Comparison of ENCODE assay signal across 1 cellular context in the genomic region with DNA sequence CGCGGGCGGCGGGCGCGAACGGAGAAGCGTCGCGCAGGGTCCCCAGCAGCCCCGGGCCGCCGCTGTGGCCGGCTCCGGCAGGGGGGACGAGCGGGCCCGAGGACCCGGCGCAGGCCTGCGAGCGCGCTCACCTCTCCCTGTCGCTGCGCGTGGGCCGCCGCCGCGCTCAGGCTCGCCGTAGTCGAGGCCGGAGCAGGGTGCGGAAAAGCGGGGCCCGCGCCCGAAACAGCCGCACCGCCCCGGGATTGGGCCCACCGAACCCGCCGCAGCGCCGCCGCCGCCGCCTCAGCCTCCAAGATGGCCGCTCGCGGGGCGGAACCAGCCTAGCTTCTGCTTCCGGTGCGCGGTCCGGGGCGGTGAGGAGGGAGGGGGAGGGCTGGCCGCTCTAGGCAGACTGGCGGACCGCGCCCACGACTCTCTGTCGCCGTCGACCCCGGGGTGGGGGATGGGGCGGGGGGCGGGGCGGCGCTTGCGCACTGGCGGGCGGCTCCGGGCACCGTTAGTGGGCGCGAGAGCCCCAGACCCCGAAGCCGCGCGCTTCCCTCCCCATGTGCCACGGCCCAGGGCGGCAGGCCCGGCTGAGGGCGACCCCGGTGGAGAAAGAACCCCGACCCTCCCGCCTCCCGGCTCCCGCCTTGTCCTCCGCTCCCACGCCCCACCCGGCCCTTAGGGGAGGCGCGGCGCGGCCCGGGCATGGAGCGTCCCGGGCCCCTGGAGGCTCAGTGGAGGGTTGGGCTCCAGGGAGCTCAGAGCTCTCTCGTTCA.
TF ChIP-seq lines count a peak whose summit lies in the region.

UBE2J2 (minus strand) TSS at position 320 of the 764 bp plus-strand sequence. CDS start 5,862 bp downstream, outside the sequence.

TF ChIP-seq in K562, 482 proteins besides CTCF, POLR2A, EP300 and RAD21 (continued from another document and continues in another):
- TF ChIP-seq, protein P1, sequence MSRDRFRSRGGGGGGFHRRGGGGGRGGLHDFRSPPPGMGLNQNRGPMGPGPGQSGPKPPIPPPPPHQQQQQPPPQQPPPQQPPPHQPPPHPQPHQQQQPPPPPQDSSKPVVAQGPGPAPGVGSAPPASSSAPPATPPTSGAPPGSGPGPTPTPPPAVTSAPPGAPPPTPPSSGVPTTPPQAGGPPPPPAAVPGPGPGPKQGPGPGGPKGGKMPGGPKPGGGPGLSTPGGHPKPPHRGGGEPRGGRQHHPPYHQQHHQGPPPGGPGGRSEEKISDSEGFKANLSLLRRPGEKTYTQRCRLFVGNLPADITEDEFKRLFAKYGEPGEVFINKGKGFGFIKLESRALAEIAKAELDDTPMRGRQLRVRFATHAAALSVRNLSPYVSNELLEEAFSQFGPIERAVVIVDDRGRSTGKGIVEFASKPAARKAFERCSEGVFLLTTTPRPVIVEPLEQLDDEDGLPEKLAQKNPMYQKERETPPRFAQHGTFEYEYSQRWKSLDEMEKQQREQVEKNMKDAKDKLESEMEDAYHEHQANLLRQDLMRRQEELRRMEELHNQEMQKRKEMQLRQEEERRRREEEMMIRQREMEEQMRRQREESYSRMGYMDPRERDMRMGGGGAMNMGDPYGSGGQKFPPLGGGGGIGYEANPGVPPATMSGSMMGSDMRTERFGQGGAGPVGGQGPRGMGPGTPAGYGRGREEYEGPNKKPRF (IDR thresholded peaks at IDR 0.05; ENCODE audit: low read depth, low read length): no peak
- TF ChIP-seq GATAD2B (IDR thresholded peaks at IDR 0.05; ENCODE audit: borderline replicate concordance) (no peak; the same call in 1 of the 2 replicates), HEY1 (CRISPR knock-in tag; IDR thresholded peaks at IDR 0.05; ENCODE audit: borderline replicate concordance) (no peak), PKNOX1 (IDR thresholded peaks at IDR 0.05) (no peak), SPI1 (IDR thresholded peaks at IDR 0.05; ENCODE audit: borderline replicate concordance, low read depth, low read length) (no peak), ZNF445 (CRISPR knock-in tag; IDR thresholded peaks at IDR 0.05; ENCODE audit: low read depth) (no peak), ZHX1 (conservative IDR thresholded peaks at IDR 0.05; ENCODE audit: low read length) (no peak), ILF3 (IDR thresholded peaks at IDR 0.05; ENCODE audit: borderline replicate concordance) (no peak), MBD2 (IDR thresholded peaks at IDR 0.05; ENCODE audit: borderline replicate concordance, low read depth) (peak; percentile 80; the same call in 1 of the 2 replicates), CLOCK (CRISPR knock-in tag; IDR thresholded peaks at IDR 0.05; ENCODE audit: borderline replicate concordance) (no peak), MEF2D (tag; conservative IDR thresholded peaks at IDR 0.05; ENCODE audit: low read depth) (no peak), CCAR2 (IDR thresholded peaks at IDR 0.05; ENCODE audit: low read depth, low read length) (no peak), ZSCAN29 (IDR thresholded peaks at IDR 0.05) (no peak), CREM (IDR thresholded peaks at IDR 0.05; ENCODE audit: low read depth) (peak; percentile 89), E2F6 (IDR thresholded peaks at IDR 0.05; ENCODE audit: borderline replicate concordance in 1 of 2, extremely low read depth in 1 of 2, insufficient read depth in 1 of 2, insufficient read length in 1 of 2, low read depth in 1 of 2, low read length in 1 of 2, poor library complexity in 1 of 2, severe bottlenecking in 1 of 2) (peak; percentile 52 to 85), NR4A1 (CRISPR knock-in tag; IDR thresholded peaks at IDR 0.05) (no peak), NR4A1 (tag; IDR thresholded peaks at IDR 0.05) (no peak), ZNF592 (IDR thresholded peaks at IDR 0.05) (no peak), POLR2G (IDR thresholded peaks at IDR 0.05; ENCODE audit: low read depth, low read length) (peak; percentile 88), PRMT5 (CRISPR knock-in tag; IDR thresholded peaks at IDR 0.05) (no peak), ZBTB11 (CRISPR knock-in tag; IDR thresholded peaks at IDR 0.05) (peak in 1 of 3 experiments; percentile 85; a peak in 2 of 6 replicates), DMBX1 (CRISPR knock-in tag; IDR thresholded peaks at IDR 0.05; ENCODE audit: borderline replicate concordance) (no peak), PRPF4 (IDR thresholded peaks at IDR 0.05; ENCODE audit: insufficient read depth, low read depth, low read length, poor library complexity, severe bottlenecking) (no peak), MEF2A (IDR thresholded peaks at IDR 0.05; ENCODE audit: control insufficient read depth, low read depth, low read length) (no peak), ZSCAN32 (CRISPR knock-in tag; IDR thresholded peaks at IDR 0.05) (no peak), EHMT2 (IDR thresholded peaks at IDR 0.05) (no peak), PHF21A (IDR thresholded peaks at IDR 0.05; ENCODE audit: borderline replicate concordance, low read depth) (no peak), ZNF324 (CRISPR knock-in tag; IDR thresholded peaks at IDR 0.05) (no peak), ZNF668 (CRISPR knock-in tag; IDR thresholded peaks at IDR 0.05) (no peak), CXXC5 (CRISPR knock-in tag; IDR thresholded peaks at IDR 0.05) (peak; percentile 83), PCBP1 (IDR thresholded peaks at IDR 0.05; ENCODE audit: low read depth, low read length, poor library complexity, severe bottlenecking) (peak; percentile 82)
- TF ChIP-seq, protein P2, sequence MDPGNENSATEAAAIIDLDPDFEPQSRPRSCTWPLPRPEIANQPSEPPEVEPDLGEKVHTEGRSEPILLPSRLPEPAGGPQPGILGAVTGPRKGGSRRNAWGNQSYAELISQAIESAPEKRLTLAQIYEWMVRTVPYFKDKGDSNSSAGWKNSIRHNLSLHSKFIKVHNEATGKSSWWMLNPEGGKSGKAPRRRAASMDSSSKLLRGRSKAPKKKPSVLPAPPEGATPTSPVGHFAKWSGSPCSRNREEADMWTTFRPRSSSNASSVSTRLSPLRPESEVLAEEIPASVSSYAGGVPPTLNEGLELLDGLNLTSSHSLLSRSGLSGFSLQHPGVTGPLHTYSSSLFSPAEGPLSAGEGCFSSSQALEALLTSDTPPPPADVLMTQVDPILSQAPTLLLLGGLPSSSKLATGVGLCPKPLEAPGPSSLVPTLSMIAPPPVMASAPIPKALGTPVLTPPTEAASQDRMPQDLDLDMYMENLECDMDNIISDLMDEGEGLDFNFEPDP (CRISPR knock-in tag; IDR thresholded peaks at IDR 0.05): no peak
- TF ChIP-seq, protein P3, sequence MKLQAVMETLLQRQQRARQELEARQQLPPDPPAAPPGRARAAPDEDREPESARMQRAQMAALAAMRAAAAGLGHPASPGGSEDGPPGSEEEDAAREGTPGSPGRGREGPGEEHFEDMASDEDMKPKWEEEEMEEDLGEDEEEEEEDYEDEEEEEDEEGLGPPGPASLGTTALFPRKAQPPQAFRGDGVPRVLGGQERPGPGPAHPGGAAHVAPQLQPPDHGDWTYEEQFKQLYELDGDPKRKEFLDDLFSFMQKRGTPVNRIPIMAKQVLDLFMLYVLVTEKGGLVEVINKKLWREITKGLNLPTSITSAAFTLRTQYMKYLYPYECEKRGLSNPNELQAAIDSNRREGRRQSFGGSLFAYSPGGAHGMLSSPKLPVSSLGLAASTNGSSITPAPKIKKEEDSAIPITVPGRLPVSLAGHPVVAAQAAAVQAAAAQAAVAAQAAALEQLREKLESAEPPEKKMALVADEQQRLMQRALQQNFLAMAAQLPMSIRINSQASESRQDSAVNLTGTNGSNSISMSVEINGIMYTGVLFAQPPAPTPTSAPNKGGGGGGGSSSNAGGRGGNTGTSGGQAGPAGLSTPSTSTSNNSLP (IDR thresholded peaks at IDR 0.05; ENCODE audit: borderline replicate concordance, low read depth, low read length): no peak
